ENCODE assay signal across 8 cellular contexts in the genomic region with DNA sequence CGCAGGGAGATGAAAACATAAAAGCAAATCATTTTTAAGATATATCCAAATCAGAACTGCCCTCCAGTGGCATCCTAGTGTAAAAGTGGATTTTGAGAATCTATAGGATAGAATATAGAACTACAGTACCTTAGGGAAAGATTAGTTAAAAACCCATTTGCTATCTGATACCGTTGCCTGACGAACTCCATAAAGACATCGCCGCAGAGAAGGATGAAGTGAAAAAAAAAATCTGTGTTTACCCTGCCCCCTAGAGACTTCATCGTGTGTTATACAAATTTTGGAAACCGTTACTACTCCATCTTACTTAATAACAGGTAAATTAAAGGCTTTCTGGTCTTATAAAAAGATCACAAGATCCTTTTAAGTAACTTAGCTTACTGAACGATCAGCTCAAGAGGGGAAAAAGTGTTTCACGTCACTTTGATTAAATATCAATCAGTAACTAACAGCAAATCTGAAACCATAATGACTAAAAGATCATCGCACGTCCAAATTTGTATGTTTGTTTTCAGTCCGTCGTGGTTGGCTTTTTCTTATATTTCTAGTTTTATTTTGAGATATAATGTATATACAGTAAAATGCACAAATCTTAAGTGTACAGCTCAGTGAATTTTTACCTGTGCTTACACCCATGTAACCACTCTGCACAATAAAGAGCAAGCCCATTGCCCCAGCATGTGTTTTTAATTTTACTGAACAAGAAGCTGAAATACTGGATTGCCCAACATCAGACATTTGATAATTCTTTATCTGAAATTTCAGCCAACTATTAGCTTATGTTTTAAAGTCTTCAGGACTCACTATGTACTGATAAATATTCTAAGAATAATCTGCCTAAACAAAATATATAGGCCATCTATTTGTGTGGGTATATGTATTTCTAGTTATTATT. TPM values are rescaled to one million over a fixed set of nuclear protein-coding genes. Genes with fewer than 3 reads are reported as not detected.
A peak's percentile ranks its signal among the peaks of the same experiment; 100 is the strongest.
DNase-seq lines count a peak whose midpoint lies in the region; ATAC-seq, FAIRE-seq and TF ChIP-seq lines count a peak whose summit lies in the region.

No MANE protein-coding gene starts in this region.

- H3K9me2 ChIP-seq in Loucy (replicated peaks; ENCODE audit: low read depth, low read length) = no peaks in the 10 kb centered on the region

- H3K79me2 ChIP-seq in Loucy (ENCODE audit: insufficient read depth, low read length) (peaks cover 42% of the 10 kb centered on the region), keratinocyte (ENCODE audit: control insufficient read depth, insufficient read depth, low read length) (peaks cover 24% of the 10 kb centered on the region)

- peak overlapping the region; percentile 86 for H2AFZ ChIP-seq in Loucy (ENCODE audit: low read length)
- peak overlapping the region; percentile 64 for H2AFZ ChIP-seq in keratinocyte (ENCODE audit: control insufficient read depth, low read length)

- DNase-seq in DMS 273 treated with DMSO at 0.1 percent for 48 hours (lab: John Stamatoyannopoulos, UW) (peak; percentile 68), keratinocyte (ENCODE audit: low read depth, low spot score) (no peak), tibial artery (no peak)
- no peak for DNase-seq in stimulated activated CD4-positive, alpha-beta T cell treated with anti-CD3 and anti-CD28 coated beads, Interleukin-2, amount 100 ng/mL, for 24 hours
- no peak for DNase-seq in activated naive CD4-positive, alpha-beta T cell treated with anti-CD3 and anti-CD28 coated beads, Interleukin-2, amount 10 ng/mL, durations not matched to agents 7 days and 5 days

- H3K4me1 ChIP-seq in Loucy (ENCODE audit: insufficient read depth, low read length, poor library complexity, severe bottlenecking) = peaks cover 53% of the 10 kb centered on the region
- H3K4me1 ChIP-seq in keratinocyte (ENCODE audit: control insufficient read depth, extremely low read depth, insufficient read depth, low read length) = peaks cover 10% of the 10 kb centered on the region
- peaks cover 0 to 14% (median 8%) of the 10 kb centered on the region in 4 donors for H3K4me1 ChIP-seq in tibial artery

- dilution Hi-C loops in keratinocyte (cut with MboI; ENCODE audit: extremely low pct_ligation_motif_present, low sequenced_read_pairs) = no loop called here

- H3K9me1 ChIP-seq in keratinocyte (ENCODE audit: control insufficient read depth, extremely low read depth, insufficient read depth, low read length) = no peaks in the 10 kb centered on the region

- H4K20me1 ChIP-seq in Loucy (ENCODE audit: insufficient read depth, low read length, poor library complexity, severe bottlenecking) = peaks cover 40% of the 10 kb centered on the region
- no peaks in the 10 kb centered on the region for H4K20me1 ChIP-seq in keratinocyte (ENCODE audit: control insufficient read depth, extremely low read depth, insufficient read depth, low read length)

- H3K36me3 ChIP-seq in Loucy (ENCODE audit: insufficient read depth, low read length) (peaks cover 22% of the 10 kb centered on the region), keratinocyte (ENCODE audit: control insufficient read depth in 2 of 2, extremely low read depth in 1 of 2, insufficient read depth in 2 of 2, low read length in 2 of 2) (peaks cover 4 to 9% of the 10 kb centered on the region in 2 experiments), tibial artery (peaks cover 18 to 24% (median 23%) of the 10 kb centered on the region in 3 donors)

- H3K9me3 ChIP-seq in Loucy (ENCODE audit: insufficient read depth, low read depth, low read length) (no peaks in the 10 kb centered on the region), keratinocyte (ENCODE audit: control insufficient read depth, low read depth, low read length) (no peaks in the 10 kb centered on the region), tibial artery (no peaks in the 10 kb centered on the region)

- H3K4me3 ChIP-seq in Loucy (ENCODE audit: low read length, poor library complexity, severe bottlenecking) (peak overlapping the region; percentile 83), WI38 (ENCODE audit: low read depth, low read length) (peak overlapping the region; percentile 88), keratinocyte (ENCODE audit: control insufficient read depth in 2 of 3, extremely low read depth in 1 of 3, insufficient read depth in 2 of 3, low read depth in 1 of 3, low read length in 3 of 3) (peak overlapping the region; percentile 16 to 92 (median 55)), tibial artery (peak overlapping the region; percentile 69 to 88)

- H3K27ac Mint-ChIP-seq in activated naive CD4-positive, alpha-beta T cell treated with anti-CD3 and anti-CD28 coated beads, Interleukin-2, amount 10 ng/mL, durations not matched to agents 7 days and 5 days = no peak overlapping the region

- CTCF ChIA-PET in activated naive CD4-positive, alpha-beta T cell treated with anti-CD3 and anti-CD28 coated beads, Interleukin-2, amount 10 ng/mL, durations not matched to agents 7 days and 5 days (lab: Charles Lee) = interaction anchor here (0.6 to 8.6 kb wide), 26 partner anchors 10 to 380 kb away, joined by 3 to 159 read pairs (median 5); a partner anchor contains a TSS

- H3K9me3 Mint-ChIP-seq in activated naive CD4-positive, alpha-beta T cell treated with anti-CD3 and anti-CD28 coated beads, Interleukin-2, amount 10 ng/mL, durations not matched to agents 7 days and 5 days = no peaks in the 10 kb centered on the region

- H3F3A ChIP-seq in Loucy (ENCODE audit: low read depth) = no peaks in the 10 kb centered on the region

- H3K4me2 ChIP-seq in Loucy (ENCODE audit: low read depth, low read length, poor library complexity, severe bottlenecking) (peak overlapping the region; percentile 92), keratinocyte (ENCODE audit: control insufficient read depth, extremely low read depth, insufficient read depth, low read depth, low read length) (peak overlapping the region; percentile 69)

- no peak overlapping the region for H3K4me3 Mint-ChIP-seq in activated naive CD4-positive, alpha-beta T cell treated with anti-CD3 and anti-CD28 coated beads, Interleukin-2, amount 10 ng/mL, durations not matched to agents 7 days and 5 days

- H3K27me3 Mint-ChIP-seq in activated naive CD4-positive, alpha-beta T cell treated with anti-CD3 and anti-CD28 coated beads, Interleukin-2, amount 10 ng/mL, durations not matched to agents 7 days and 5 days = no peaks in the 10 kb centered on the region

- no peaks in the 10 kb centered on the region for H3K27me3 ChIP-seq in Loucy (ENCODE audit: insufficient read depth, low read length, poor library complexity, severe bottlenecking)
- H3K27me3 ChIP-seq in keratinocyte (ENCODE audit: control insufficient read depth, extremely low read depth, insufficient read depth, low read length) = no peaks in the 10 kb centered on the region
- H3K27me3 ChIP-seq in tibial artery = no peaks in the 10 kb centered on the region

- FAIRE-seq in keratinocyte (lab: Jason Lieb, UNC) = no peak

- H3K9ac ChIP-seq in Loucy (ENCODE audit: low read depth, low read length, poor library complexity, severe bottlenecking) = peak overlapping the region; percentile 84
- no peak overlapping the region for H3K9ac ChIP-seq in keratinocyte (ENCODE audit: control insufficient read depth, extremely low read depth, insufficient read depth, low read length)

- H3K4me1 Mint-ChIP-seq in activated naive CD4-positive, alpha-beta T cell treated with anti-CD3 and anti-CD28 coated beads, Interleukin-2, amount 10 ng/mL, durations not matched to agents 7 days and 5 days = peaks cover 54% of the 10 kb centered on the region

- H3K36me3 Mint-ChIP-seq in activated naive CD4-positive, alpha-beta T cell treated with anti-CD3 and anti-CD28 coated beads, Interleukin-2, amount 10 ng/mL, durations not matched to agents 7 days and 5 days = peaks cover 29% of the 10 kb centered on the region

- intact Hi-C loops in tibial artery (cut with DNase I; ENCODE audit: low total_unique reads) = loop anchor here (10.0 kb wide), 1 partner anchor 309 kb away; no protein-coding TSS in a partner anchor

- no peak overlapping the region for H3K27ac ChIP-seq in keratinocyte (ENCODE audit: control insufficient read depth, insufficient read depth, low read length)
- H3K27ac ChIP-seq in tibial artery = peak overlapping the region in 1 of 2 donors; percentile 33

- peak; percentile 55 for TF ChIP-seq CTCF in Loucy (conservative IDR thresholded peaks at IDR 0.05; ENCODE audit: low read length)
- TF ChIP-seq CTCF in WI38 (IDR thresholded peaks at IDR 0.05; ENCODE audit: low read depth, low read length) = no peak
- TF ChIP-seq CTCF in keratinocyte (optimal IDR thresholded peaks at IDR 0.05 in 1 of 3, IDR thresholded peaks at IDR 0.05 in 1 of 3, conservative IDR thresholded peaks at IDR 0.05 in 1 of 3; ENCODE audit: extremely low read depth in 1 of 3, insufficient read depth in 2 of 3, low read length in 3 of 3) = peak in 1 of 3 experiments; percentile 4
- no peak for TF ChIP-seq CTCF in tibial artery (IDR thresholded peaks at IDR 0.05)

- no peak for ATAC-seq in HG03039 (IDR thresholded peaks at IDR 0.05; ENCODE audit: unreplicated experiment)

RNA-seq across cellular contexts. Expression of a gene that starts 0.9 kb away (rescaled TPM):
- polyA plus RNA-seq in keratinocyte = 30.1 to 70.5 TPM (median 60.9 TPM) in 3 replicates
- polyA plus RNA-seq in keratinocyte (2011; ENCODE audit: low read depth) = 16.9 TPM
- 29.7 and 32.3 TPM in 2 replicates for polyA plus RNA-seq in keratinocyte (2011; cell fraction: cytosol; rRNA removed)
- polyA plus RNA-seq in keratinocyte (2011; cell fraction: nucleus; rRNA removed) = 47.7 and 50.8 TPM in 2 replicates
- 8.6 and 46.4 TPM in 2 replicates for polyA plus RNA-seq in keratinocyte (2012; ENCODE audit: low replicate concordance)
- 37.4 to 71.2 TPM (median 64.5 TPM) in 3 replicates for polyA minus RNA-seq in keratinocyte
- polyA minus RNA-seq in keratinocyte (2011; cell fraction: cytosol; rRNA and poly(A)+ RNA removed) = 26.1 TPM
- polyA minus RNA-seq in keratinocyte (2011; cell fraction: nucleus; rRNA and poly(A)+ RNA removed) = 22.8 and 33.5 TPM in 2 replicates

RNA-seq across cellular contexts. Expression of a gene that starts 41.1 kb away (rescaled TPM):
- polyA plus RNA-seq in keratinocyte = not detected in 3 replicates
- not detected for polyA plus RNA-seq in keratinocyte (2011; ENCODE audit: low read depth)
- polyA plus RNA-seq in keratinocyte (2011; cell fraction: cytosol; rRNA removed) = not detected in 2 replicates
- not detected in 2 replicates for polyA plus RNA-seq in keratinocyte (2011; cell fraction: nucleus; rRNA removed)
- polyA plus RNA-seq in keratinocyte (2012; ENCODE audit: low replicate concordance) = not detected in 2 replicates
- polyA minus RNA-seq in keratinocyte = not detected in 3 replicates
- polyA minus RNA-seq in keratinocyte (2011; cell fraction: cytosol; rRNA and poly(A)+ RNA removed) = not detected
- not detected in 2 replicates for polyA minus RNA-seq in keratinocyte (2011; cell fraction: nucleus; rRNA and poly(A)+ RNA removed)
